In the genomic region with DNA sequence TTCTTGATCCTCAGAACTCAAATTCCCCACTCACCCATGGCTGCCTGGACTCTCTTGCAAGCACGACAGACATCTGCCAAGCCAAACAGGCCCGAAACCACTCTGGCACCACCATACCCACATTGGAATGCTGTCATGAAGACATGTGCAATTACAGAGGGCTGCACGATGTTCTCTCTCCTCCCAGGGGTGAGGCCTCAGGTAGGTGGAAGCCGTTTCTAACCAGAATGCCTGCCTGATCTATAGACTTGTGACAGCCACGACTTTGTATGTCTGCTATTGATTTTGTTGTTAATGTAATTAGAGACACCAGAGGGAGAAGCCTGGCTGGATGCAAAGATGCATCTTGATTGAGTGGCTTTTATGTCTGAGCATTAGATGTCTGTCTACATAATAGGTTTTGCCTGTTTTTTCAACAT, we compare ENCODE assay signal across 14 cellular contexts. TPM values are rescaled to one million over a fixed set of nuclear protein-coding genes. Genes with fewer than 3 reads are reported as not detected.
DNase-seq lines count a peak whose midpoint lies in the region; ATAC-seq and TF ChIP-seq lines count a peak whose summit lies in the region.
"Had no signal": no experiment of that assay in that cellular context is flagged by ENCODE, and none has a peak within 500 bp of the region (broad histone marks: within the 10 kb centered on the region; RNA-seq: fewer than 3 reads in every experiment).

No MANE protein-coding gene starts in this region.

- no peaks in the 10 kb centered on the region for H3K9me3 Mint-ChIP-seq in brain
- H3K9me3 Mint-ChIP-seq: activated T-helper 2 cell treated with anti-CD3 and anti-CD28 coated beads, Interferon-gamma antibody, Interleukin-2, Interleukin-4, amounts not matched to agents 10 μg/mL and 5 μg/mL and 100 μg/mL, durations not matched to agents 14 hours and 24 hours and 36 hours had no signal

- H3F3A ChIP-seq in GM23248 (ENCODE audit: insufficient read depth): no peaks in the 10 kb centered on the region

- no peak overlapping the region for H3K4me3 ChIP-seq in testis
- H3K4me3 ChIP-seq in GM23248: no peak overlapping the region

- H3K27ac ChIP-seq in testis (no peak overlapping the region), GM23248 (no peak overlapping the region)

- H3K36me3 Mint-ChIP-seq in brain: peaks cover 6% of the 10 kb centered on the region

- no peaks in the 10 kb centered on the region for H3K9me2 ChIP-seq in GM23248 (ENCODE audit: insufficient read depth)

- H3K4me1 Mint-ChIP-seq in brain: peaks cover 61% of the 10 kb centered on the region

- TF ChIP-seq POLR2A in testis (IDR thresholded peaks at IDR 0.05): no peak

- no peaks in the 10 kb centered on the region for H3K79me2 ChIP-seq in GM23248 (ENCODE audit: insufficient read depth)

- H2AFZ ChIP-seq in GM23248: no peak overlapping the region

- no peak for ATAC-seq in omental fat pad (ENCODE audit: low FRiP score)
- ATAC-seq: left colon had no signal

- H3K9me3 ChIP-seq in testis: no peaks in the 10 kb centered on the region
- H3K9me3 ChIP-seq in GM23248 (ENCODE audit: low read depth): no peaks in the 10 kb centered on the region

- WGBS in testis, 2 donors: 48 to 60% methylated on average over 3 to 5 of the region's 5 CpGs
- 54 to 57% methylated on average over 5 of the region's 5 CpGs for WGBS in GM23248 (ENCODE audit: low coverage in 1 of 2, low lambda C conversion rate in 2 of 2, missing lambda C conversion rate in 2 of 2), 2 experiments

- in situ Hi-C loops in GM23248 (cut with MboI): no loop called here

- peak overlapping the region; percentile 44 to 96 (median 89) for H3K4me3 Mint-ChIP-seq in brain

- no peak overlapping the region for H3K4me2 ChIP-seq in GM23248 (ENCODE audit: unreplicated experiment)

- no peak for TF ChIP-seq CTCF in brain (conservative IDR thresholded peaks at IDR 0.05)
- no peak for TF ChIP-seq CTCF in testis (IDR thresholded peaks at IDR 0.05)
- TF ChIP-seq CTCF in omental fat pad (IDR thresholded peaks at IDR 0.05): no peak

- intact Hi-C loops in testis (cut with DNase I; ENCODE audit: low total_unique reads): no loop called here

- H3K4me1 ChIP-seq in testis: peaks cover 4% of the 10 kb centered on the region
- no peaks in the 10 kb centered on the region for H3K4me1 ChIP-seq in GM23248 (ENCODE audit: insufficient read depth)

- peak; percentile 15 for DNase-seq in LHCN-M2 (ENCODE audit: low read depth)
- peak; percentile 57 for DNase-seq in left kidney (ENCODE audit: low read depth, low spot score)
- DNase-seq in testis: peak; percentile 24
- DNase-seq in omental fat pad (ENCODE audit: low spot score): no peak
- DNase-seq in cerebellum (ENCODE audit: low spot score): no peak
- DNase-seq in AG08396 (ENCODE audit: low spot score): no peak
- DNase-seq in GM23248: no peak
- DNase-seq: activated CD4-positive, alpha-beta T cell treated with anti-CD3 and anti-CD28 coated beads for 4 hours; cerebellar nuclear complex; left colon; NCI-H1048; NCI-H524 had no signal

- H4K20me1 ChIP-seq in GM23248 (ENCODE audit: insufficient read depth): no peaks in the 10 kb centered on the region

- H3K27me3 Mint-ChIP-seq in brain: peaks cover 56% of the 10 kb centered on the region

- no peaks in the 10 kb centered on the region for H3K36me3 ChIP-seq in testis (ENCODE audit: low read depth, missing control alignments)
- H3K36me3 ChIP-seq in GM23248 (ENCODE audit: low read depth): no peaks in the 10 kb centered on the region

- no peak overlapping the region for H3K9ac ChIP-seq in GM23248

- no peaks in the 10 kb centered on the region for H3K27me3 ChIP-seq in testis
- peaks cover 22% of the 10 kb centered on the region for H3K27me3 ChIP-seq in GM23248 (replicated peaks; ENCODE audit: insufficient read depth)

- peak overlapping the region in 3 of 5 experiments; percentile 49 to 92 (median 79) for H3K27ac Mint-ChIP-seq in brain
- H3K27ac Mint-ChIP-seq: activated T-helper 2 cell treated with anti-CD3 and anti-CD28 coated beads, Interferon-gamma antibody, Interleukin-2, Interleukin-4, amounts not matched to agents 10 μg/mL and 5 μg/mL and 100 μg/mL, durations not matched to agents 14 hours and 24 hours and 36 hours had no signal

RNA-seq across cellular contexts. Expression of gene BAMBI, which starts 4.0 kb away (rescaled TPM):
- total RNA-seq in LHCN-M2 (2014; rRNA removed): 0.80 and 1.7 TPM in 2 replicates
- polyA plus RNA-seq in LHCN-M2 (2012): 4.0 TPM
- 71.5 TPM for polyA plus RNA-seq in brain (ENCODE audit: insufficient read depth, low read depth, low replicate concordance)
- total RNA-seq in testis: 10 to 100 TPM; 49.7 to 59.6 TPM
- polyA plus RNA-seq in testis (ENCODE audit: insufficient read depth, low read depth, low replicate concordance): 24.4 TPM
- total RNA-seq in omental fat pad: 10 to 100 TPM in 3 of 4 donors, 1 to 10 TPM in 1; 6.9 to 20.5 (median 13.3) TPM
- 4.1 TPM for total RNA-seq in cerebellum
- total RNA-seq in GM23248 (2014; rRNA removed; shearing (Covaris generic)): 0.76 and 1.8 TPM in 2 replicates
- polyA plus RNA-seq in GM23248 (2016; fragmentation: Nextera tagmentation; extraction: Ambion mirVana): 0.85 and 0.95 TPM in 2 replicates

Comparison
In these comparisons a context has a peak if more than half of its experiments do, and no peak if none do; other contexts are left out.
1. DNase-seq: peak in LHCN-M2 (single experiment), left kidney (single experiment) and testis (single experiment); none in omental fat pad (single experiment), cerebellum (single experiment), AG08396 (single experiment) and GM23248 (single experiment).